ENCODE assay signal across 22 cellular contexts in the genomic region with DNA sequence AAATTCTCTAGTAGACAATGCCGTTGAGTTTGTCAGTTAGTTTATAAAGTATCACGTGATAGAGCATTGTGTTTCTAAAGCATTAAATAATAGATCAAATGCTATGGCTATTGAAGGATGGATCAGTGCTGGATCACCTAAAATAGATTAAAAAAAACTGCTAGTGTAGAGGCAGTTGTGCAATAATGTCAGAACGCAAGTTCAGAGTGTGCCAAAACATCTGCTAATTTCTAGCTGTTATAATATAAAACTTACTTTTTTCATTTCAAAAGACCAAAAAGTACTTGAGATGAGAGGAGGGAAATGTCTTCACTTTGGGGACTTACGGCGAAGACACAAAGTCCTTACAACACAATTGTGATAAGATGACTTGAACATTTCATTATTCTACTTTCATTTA.
DNase-seq lines count a peak whose midpoint lies in the region; ATAC-seq and TF ChIP-seq lines count a peak whose summit lies in the region.
"Had no signal": no experiment of that assay in that cellular context is flagged by ENCODE, and none has a peak within 500 bp of the region (broad histone marks: within the 10 kb centered on the region; RNA-seq: fewer than 3 reads in every experiment).

No MANE protein-coding gene starts in this region.

- no peak overlapping the region for H3K4me2 ChIP-seq in SK-N-SH
- H3K4me2 ChIP-seq: BLaER1 had no signal

- intact Hi-C loops in thyroid gland (cut with DNase I) = loop anchor here (10.0 kb wide), 2 partner anchors 299 to 469 kb away; no protein-coding TSS in a partner anchor

- WGBS in SK-N-SH (ENCODE audit: low lambda C conversion rate) = 96% methylated on average over 5 of the region's 5 CpGs
- 84 to 88% methylated on average over 5 of the region's 5 CpGs for WGBS in thyroid gland, 2 donors

- H3K27me3 ChIP-seq in SK-N-SH (ENCODE audit: insufficient read depth) (no peaks in the 10 kb centered on the region), thyroid gland (no peaks in the 10 kb centered on the region)
- H3K27me3 ChIP-seq: adrenal gland, BLaER1, spleen had no signal

- H3K79me2 ChIP-seq in SK-N-SH (ENCODE audit: insufficient read depth) = no peaks in the 10 kb centered on the region

- CTCF ChIA-PET in SK-N-SH (lab: Yijun Ruan, JAX) = interaction anchor here (1.0 to 1.1 kb wide), 3 partner anchors 20 to 335 kb away, joined by 3 read pairs; no protein-coding TSS in a partner anchor

- DNase-seq in SK-N-SH = no peak
- peak; percentile 44 for DNase-seq in choroid plexus epithelial cell (ENCODE audit: low read depth)
- DNase-seq in iris pigment epithelial cell (ENCODE audit: low read depth) = peak; percentile 18
- no peak for DNase-seq in thyroid gland
- DNase-seq in NCI-H69 (lab: John Stamatoyannopoulos, UW) = no peak
- DNase-seq: 8988T; activated CD4-positive, alpha-beta T cell treated with anti-CD3 and anti-CD28 coated beads for 4 hours; activated effector memory CD4-positive, alpha-beta T cell treated with Interleukin-2 at 50 U/mL for 16 hours; adrenal gland; cerebellar nuclear complex; effector memory CD8-positive, alpha-beta T cell; lower lobe of right lung; naive B cell; NCI-H1436 treated with DMSO at 0.1 percent for 48 hours; NCI-H2171 treated with DMSO at 0.1 percent for 48 hours; NCI-H82; spleen; stimulated activated CD8-positive, alpha-beta memory T cell treated with anti-CD3 and anti-CD28 coated beads, Interleukin-4, amount 100 ng/mL, for 48 hours had no signal

- TF ChIP-seq CTCF in SK-N-SH (IDR thresholded peaks at IDR 0.05) (no peak), choroid plexus epithelial cell (conservative IDR thresholded peaks at IDR 0.05; ENCODE audit: low read depth, low read length) (no peak), thyroid gland (IDR thresholded peaks at IDR 0.05) (no peak)

- TF ChIP-seq POLR2A in thyroid gland (IDR thresholded peaks at IDR 0.05) = no peak

- POLR2A ChIA-PET in SK-N-SH (lab: Yijun Ruan, JAX) = interaction anchor here (1.5 kb wide), 1 partner anchor 154 kb away, joined by 3 read pairs; no protein-coding TSS in a partner anchor

- H3K4me1 ChIP-seq in SK-N-SH (ENCODE audit: control insufficient read depth in 1 of 2, insufficient read depth in 2 of 2, low read depth in 1 of 2, low read length in 1 of 2) = peaks cover 3 to 6% of the 10 kb centered on the region in 2 experiments; a peak in 3 of 4 replicates
- H3K4me1 ChIP-seq in thyroid gland = peaks cover 16 to 37% of the 10 kb centered on the region in 2 donors

- H3K9ac ChIP-seq in SK-N-SH = no peak overlapping the region
- H3K9ac ChIP-seq: BLaER1 had no signal

- no peak overlapping the region for H3K4me3 ChIP-seq in SK-N-SH (ENCODE audit: low read depth in 2 of 2, low read length in 1 of 2)
- no peak overlapping the region for H3K4me3 ChIP-seq in choroid plexus epithelial cell (ENCODE audit: low read depth, low read length)
- no peak overlapping the region for H3K4me3 ChIP-seq in thyroid gland (replicated peaks in 1 of 3)
- H3K4me3 ChIP-seq: adrenal gland, BLaER1, lower lobe of right lung, spleen had no signal

- no peak overlapping the region for H2AFZ ChIP-seq in SK-N-SH (ENCODE audit: low read depth)

- H3K9me2 ChIP-seq in SK-N-SH = no peaks in the 10 kb centered on the region

- no peak for TF ChIP-seq EP300 in SK-N-SH (IDR thresholded peaks at IDR 0.05; ENCODE audit: borderline replicate concordance in 1 of 2, low read depth in 1 of 2, low read length in 1 of 2)

- H3K9me3 ChIP-seq in SK-N-SH (no peaks in the 10 kb centered on the region), thyroid gland (no peaks in the 10 kb centered on the region)
- H3K9me3 ChIP-seq: adrenal gland, BLaER1, lower lobe of right lung, spleen had no signal

- no peaks in the 10 kb centered on the region for H4K20me1 ChIP-seq in SK-N-SH (ENCODE audit: insufficient read depth)
- H4K20me1 ChIP-seq: BLaER1 had no signal

- TF ChIP-seq RAD21 in SK-N-SH (IDR thresholded peaks at IDR 0.05; ENCODE audit: low read length) = no peak

- ATAC-seq in SK-N-SH treated with all-trans-retinoic acid at 6 μM for 48 hours = no peak
- ATAC-seq in GM19452 (IDR thresholded peaks at IDR 0.05; ENCODE audit: unreplicated experiment) = no peak
- ATAC-seq in HG03139 (IDR thresholded peaks at IDR 0.05; ENCODE audit: unreplicated experiment) = no peak
- ATAC-seq: effector memory CD8-positive, alpha-beta T cell; lower lobe of right lung had no signal

- H3K36me3 ChIP-seq in SK-N-SH (replicated peaks in 1 of 2; ENCODE audit: control insufficient read depth in 1 of 2, insufficient read depth in 2 of 2, low read length in 1 of 2) (no peaks in the 10 kb centered on the region), thyroid gland (no peaks in the 10 kb centered on the region)
- H3K36me3 ChIP-seq: adrenal gland, BLaER1, lower lobe of right lung, spleen had no signal

- peaks cover 17% of the 10 kb centered on the region for H3F3A ChIP-seq in SK-N-SH (replicated peaks; ENCODE audit: insufficient read depth)

- H3K27ac ChIP-seq in SK-N-SH (ENCODE audit: low read depth in 2 of 2, low read length in 1 of 2) = peak overlapping the region; percentile 95 to 96; a peak in 3 of 4 replicates
- peak overlapping the region in 2 of 3 donors; percentile 80 to 83 for H3K27ac ChIP-seq in thyroid gland
- H3K27ac ChIP-seq: adrenal gland, BLaER1, lower lobe of right lung, spleen had no signal

TF ChIP-seq in SK-N-SH, 30 proteins besides CTCF, POLR2A, EP300 and RAD21:
- TF ChIP-seq TCF12 (IDR thresholded peaks at IDR 0.05) (no peak), NFIC (IDR thresholded peaks at IDR 0.05; ENCODE audit: borderline replicate concordance) (no peak), FOXJ3 (CRISPR knock-in tag; IDR thresholded peaks at IDR 0.05) (no peak), CHD2 (IDR thresholded peaks at IDR 0.05; ENCODE audit: low read length, partially characterized antibody) (no peak), ELF1 (IDR thresholded peaks at IDR 0.05) (no peak), RFX5 (IDR thresholded peaks at IDR 0.05; ENCODE audit: low read length) (no peak), MEF2A (IDR thresholded peaks at IDR 0.05; ENCODE audit: borderline replicate concordance, low read depth) (no peak), GABPA (IDR thresholded peaks at IDR 0.05; ENCODE audit: low read depth) (no peak), RXRA (IDR thresholded peaks at IDR 0.05; ENCODE audit: borderline replicate concordance, low read depth) (no peak)

TF ChIP-seq in SK-N-SH treated with all-trans-retinoic acid at 6 μM for 48 hours, 23 proteins besides CTCF, POLR2A, EP300 and RAD21 (continues in another document):
- TF ChIP-seq, protein P1, sequence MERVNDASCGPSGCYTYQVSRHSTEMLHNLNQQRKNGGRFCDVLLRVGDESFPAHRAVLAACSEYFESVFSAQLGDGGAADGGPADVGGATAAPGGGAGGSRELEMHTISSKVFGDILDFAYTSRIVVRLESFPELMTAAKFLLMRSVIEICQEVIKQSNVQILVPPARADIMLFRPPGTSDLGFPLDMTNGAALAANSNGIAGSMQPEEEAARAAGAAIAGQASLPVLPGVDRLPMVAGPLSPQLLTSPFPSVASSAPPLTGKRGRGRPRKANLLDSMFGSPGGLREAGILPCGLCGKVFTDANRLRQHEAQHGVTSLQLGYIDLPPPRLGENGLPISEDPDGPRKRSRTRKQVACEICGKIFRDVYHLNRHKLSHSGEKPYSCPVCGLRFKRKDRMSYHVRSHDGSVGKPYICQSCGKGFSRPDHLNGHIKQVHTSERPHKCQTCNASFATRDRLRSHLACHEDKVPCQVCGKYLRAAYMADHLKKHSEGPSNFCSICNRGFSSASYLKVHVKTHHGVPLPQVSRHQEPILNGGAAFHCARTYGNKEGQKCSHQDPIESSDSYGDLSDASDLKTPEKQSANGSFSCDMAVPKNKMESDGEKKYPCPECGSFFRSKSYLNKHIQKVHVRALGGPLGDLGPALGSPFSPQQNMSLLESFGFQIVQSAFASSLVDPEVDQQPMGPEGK (CRISPR knock-in tag; IDR thresholded peaks at IDR 0.05; ENCODE audit: borderline replicate concordance) = no peak
- TF ChIP-seq ISL1 (CRISPR knock-in tag; IDR thresholded peaks at IDR 0.05) (no peak), BACH2 (CRISPR knock-in tag; IDR thresholded peaks at IDR 0.05; ENCODE audit: borderline replicate concordance) (no peak), GLIS3 (CRISPR knock-in tag; IDR thresholded peaks at IDR 0.05) (no peak), CSDC2 (CRISPR knock-in tag; IDR thresholded peaks at IDR 0.05) (no peak), ZFP3 (CRISPR knock-in tag; IDR thresholded peaks at IDR 0.05) (no peak), ZNF565 (CRISPR knock-in tag; conservative IDR thresholded peaks at IDR 0.05; ENCODE audit: low read depth) (no peak), ZNF8 (CRISPR knock-in tag; IDR thresholded peaks at IDR 0.05) (no peak), TCF4 (CRISPR knock-in tag; IDR thresholded peaks at IDR 0.05; ENCODE audit: borderline replicate concordance) (no peak), ZNF70 (CRISPR knock-in tag; IDR thresholded peaks at IDR 0.05) (no peak), PPARA (CRISPR knock-in tag; IDR thresholded peaks at IDR 0.05; ENCODE audit: borderline replicate concordance) (no peak), TOX (CRISPR knock-in tag; IDR thresholded peaks at IDR 0.05; ENCODE audit: borderline replicate concordance) (no peak), RARB (CRISPR knock-in tag; IDR thresholded peaks at IDR 0.05) (no peak), ZFP30 (CRISPR knock-in tag; IDR thresholded peaks at IDR 0.05) (no peak)
- TF ChIP-seq, protein P2, sequence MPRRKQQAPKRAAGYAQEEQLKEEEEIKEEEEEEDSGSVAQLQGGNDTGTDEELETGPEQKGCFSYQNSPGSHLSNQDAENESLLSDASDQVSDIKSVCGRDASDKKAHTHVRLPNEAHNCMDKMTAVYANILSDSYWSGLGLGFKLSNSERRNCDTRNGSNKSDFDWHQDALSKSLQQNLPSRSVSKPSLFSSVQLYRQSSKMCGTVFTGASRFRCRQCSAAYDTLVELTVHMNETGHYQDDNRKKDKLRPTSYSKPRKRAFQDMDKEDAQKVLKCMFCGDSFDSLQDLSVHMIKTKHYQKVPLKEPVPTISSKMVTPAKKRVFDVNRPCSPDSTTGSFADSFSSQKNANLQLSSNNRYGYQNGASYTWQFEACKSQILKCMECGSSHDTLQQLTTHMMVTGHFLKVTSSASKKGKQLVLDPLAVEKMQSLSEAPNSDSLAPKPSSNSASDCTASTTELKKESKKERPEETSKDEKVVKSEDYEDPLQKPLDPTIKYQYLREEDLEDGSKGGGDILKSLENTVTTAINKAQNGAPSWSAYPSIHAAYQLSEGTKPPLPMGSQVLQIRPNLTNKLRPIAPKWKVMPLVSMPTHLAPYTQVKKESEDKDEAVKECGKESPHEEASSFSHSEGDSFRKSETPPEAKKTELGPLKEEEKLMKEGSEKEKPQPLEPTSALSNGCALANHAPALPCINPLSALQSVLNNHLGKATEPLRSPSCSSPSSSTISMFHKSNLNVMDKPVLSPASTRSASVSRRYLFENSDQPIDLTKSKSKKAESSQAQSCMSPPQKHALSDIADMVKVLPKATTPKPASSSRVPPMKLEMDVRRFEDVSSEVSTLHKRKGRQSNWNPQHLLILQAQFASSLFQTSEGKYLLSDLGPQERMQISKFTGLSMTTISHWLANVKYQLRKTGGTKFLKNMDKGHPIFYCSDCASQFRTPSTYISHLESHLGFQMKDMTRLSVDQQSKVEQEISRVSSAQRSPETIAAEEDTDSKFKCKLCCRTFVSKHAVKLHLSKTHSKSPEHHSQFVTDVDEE (CRISPR knock-in tag; IDR thresholded peaks at IDR 0.05) = no peak

Comparison
In these comparisons a context has a peak if more than half of its experiments do, and no peak if none do; other contexts are left out.
1. DNase-seq: peak in choroid plexus epithelial cell (single experiment) and iris pigment epithelial cell (single experiment); none in SK-N-SH (single experiment), thyroid gland (0 of 2) and NCI-H69 (single experiment).